In genomic region chr7:28607799-28608198, GRCh38 we compare ENCODE assay signal across 21 cellular contexts.
"Had no signal": no experiment of that assay in that cellular context is flagged by ENCODE, and none has a peak within 500 bp of the region (broad histone marks: within the 10 kb centered on the region; RNA-seq: fewer than 3 reads in every experiment).

No MANE protein-coding gene starts in this region.

- H3K9me3 Mint-ChIP-seq: activated CD4-positive, alpha-beta memory T cell treated with anti-CD3 and anti-CD28 coated beads for 36 hours; activated naive CD8-positive, alpha-beta T cell treated with anti-CD3 and anti-CD28 coated beads for 36 hours; neural crest cell had no signal

- ATAC-seq: foreskin keratinocyte; left ventricle myocardium superior; stimulated activated naive CD8-positive, alpha-beta T cell treated with anti-CD3 and anti-CD28 coated beads, Interleukin-15, Interleukin-2, amounts not matched to agents 100 U/mL and 50 U/mL, for 24 hours had no signal

- H3K4me1 Mint-ChIP-seq: neural crest cell had no signal

- H3K27ac ChIP-seq: foreskin keratinocyte, thyroid gland, upper lobe of right lung had no signal

- H3K4me3 ChIP-seq: thyroid gland, upper lobe of right lung had no signal

- DNase-seq: activated CD4-positive, alpha-beta memory T cell treated with anti-CD3 and anti-CD28 coated beads for 36 hours; activated CD4-positive, alpha-beta T cell treated with anti-CD3 and anti-CD28 coated beads for 48 hours; activated naive CD4-positive, alpha-beta T cell treated with Interleukin-2 at 50 U/mL for 16 hours; activated naive CD8-positive, alpha-beta T cell treated with anti-CD3 and anti-CD28 coated beads for 36 hours; activated T-cell treated with anti-CD3 and anti-CD28 coated beads, Interleukin-2, amount 50 U/mL, for 48 hours; central memory CD4-positive, alpha-beta T cell; dermis blood vessel endothelial cell; effector CD8-positive, alpha-beta T cell; foreskin keratinocyte; hippocampal formation; left ventricle myocardium superior; mammary epithelial cell; midbrain; stimulated activated CD4-positive, alpha-beta T cell treated with anti-CD3 and anti-CD28 coated beads, Interleukin-4, amount 100 ng/mL, for 24 hours; stimulated activated naive CD8-positive, alpha-beta T cell treated with anti-CD3 and anti-CD28 coated beads, Interleukin-15, Interleukin-2, amounts not matched to agents 100 U/mL and 50 U/mL, for 24 hours; thyroid gland; upper lobe of right lung had no signal

- H3K9me3 ChIP-seq: thyroid gland, upper lobe of right lung had no signal

- FAIRE-seq: astrocyte, TTC549 had no signal

- H3K4me3 Mint-ChIP-seq: activated CD4-positive, alpha-beta memory T cell treated with anti-CD3 and anti-CD28 coated beads for 36 hours; activated naive CD8-positive, alpha-beta T cell treated with anti-CD3 and anti-CD28 coated beads for 36 hours; neural crest cell had no signal

- H3K27ac Mint-ChIP-seq: activated CD4-positive, alpha-beta memory T cell treated with anti-CD3 and anti-CD28 coated beads for 36 hours; activated naive CD8-positive, alpha-beta T cell treated with anti-CD3 and anti-CD28 coated beads for 36 hours; progenitor cell of endocrine pancreas had no signal

- H3K36me3 Mint-ChIP-seq: activated CD4-positive, alpha-beta memory T cell treated with anti-CD3 and anti-CD28 coated beads for 36 hours; activated naive CD8-positive, alpha-beta T cell treated with anti-CD3 and anti-CD28 coated beads for 36 hours had no signal

- H3K36me3 ChIP-seq: thyroid gland, upper lobe of right lung had no signal

- H3K4me1 ChIP-seq: upper lobe of right lung had no signal

- H3K27me3 ChIP-seq: foreskin keratinocyte, thyroid gland, upper lobe of right lung had no signal
